In genomic region chr20:50234288-50234687, GRCh38 we compare ENCODE assay signal across 23 cellular contexts. TPM values are rescaled to one million over a fixed set of nuclear protein-coding genes. Genes with fewer than 3 reads are reported as not detected.
DNase-seq lines count a peak whose midpoint lies in the region; ATAC-seq, FAIRE-seq and TF ChIP-seq lines count a peak whose summit lies in the region.
"Had no signal": no experiment of that assay in that cellular context is flagged by ENCODE, and none has a peak within 500 bp of the region (broad histone marks: within the 10 kb centered on the region; RNA-seq: fewer than 3 reads in every experiment).

No MANE protein-coding gene starts in this region.

- TF ChIP-seq EP300 in GM12878 (IDR thresholded peaks at IDR 0.05; ENCODE audit: borderline replicate concordance in 1 of 2, control insufficient read depth in 1 of 2, low read depth in 2 of 2, low read length in 2 of 2): no peak

- no peak overlapping the region for H2BK12ac ChIP-seq in mesenchymal stem cell (ENCODE audit: low read length in 2 of 2)

- H3K23ac ChIP-seq in mesenchymal stem cell (ENCODE audit: low read length in 2 of 2): no peak overlapping the region

- H3K27ac ChIP-seq in GM12878 (ENCODE audit: control insufficient read depth, insufficient read depth) (no peak overlapping the region), mesenchymal stem cell (ENCODE audit: low read length, poor library complexity, severe bottlenecking) (no peak overlapping the region)

- H3K4ac ChIP-seq in mesenchymal stem cell (ENCODE audit: low read depth in 1 of 2, low read length in 2 of 2): no peak overlapping the region

- H3K79me2 ChIP-seq in GM12878 (ENCODE audit: control insufficient read depth, insufficient read depth, low read length): no peaks in the 10 kb centered on the region

- peak overlapping the region in 1 of 2 experiments; percentile 6 for H3K18ac ChIP-seq in mesenchymal stem cell (ENCODE audit: low read depth in 1 of 2, low read length in 2 of 2)

- no peaks in the 10 kb centered on the region for H3K9me3 Mint-ChIP-seq in stimulated activated effector memory CD8-positive, alpha-beta T cell treated with anti-CD3 and anti-CD28 coated beads, Interleukin-12 subunit alpha, Interleukin-12 subunit beta, amount 100 ng/mL, for 72 hours
- H3K9me3 Mint-ChIP-seq: HFFc6 had no signal

- DNase-seq in GM12865 (ENCODE audit: low read depth) (peak; percentile 68), GM12878 (ENCODE audit: low read depth, low spot score) (no peak), mesenchymal stem cell (no peak), KG1 (lab: John Stamatoyannopoulos, UW) (no peak), ureter (ENCODE audit: low spot score) (no peak)
- no peak for DNase-seq in stimulated activated effector memory CD8-positive, alpha-beta T cell treated with anti-CD3 and anti-CD28 coated beads, Interleukin-12 subunit alpha, Interleukin-12 subunit beta, amount 100 ng/mL, for 72 hours (ENCODE audit: low spot score in 2 of 2)
- DNase-seq: Calu3, DMS79 treated with DMSO at 0.1 percent for 48 hours, GOT3, HFFc6, NCI-H1092, NCI-H1417 treated with DMSO at 0.1 percent for 48 hours, NCI-H1694 treated with DMSO at 0.1 percent for 48 hours, NCI-H2081, NCI-H226, NCI-H510A, NCI-H69, SHP77 treated with DMSO at 0.1 percent for 48 hours had no signal

- no peaks in the 10 kb centered on the region for H3K79me1 ChIP-seq in mesenchymal stem cell (replicated peaks; ENCODE audit: low read length, poor library complexity, severe bottlenecking)

- TF ChIP-seq CTCF in GM12865 (IDR thresholded peaks at IDR 0.05; ENCODE audit: insufficient read depth, low read depth, low read length, missing control alignments) (no peak), GM12878 (IDR thresholded peaks at IDR 0.05 in 2 of 3, conservative IDR thresholded peaks at IDR 0.05 in 1 of 3; ENCODE audit: control insufficient read depth in 2 of 3, extremely low read depth in 1 of 3, insufficient read depth in 1 of 3, low read depth in 3 of 3, low read length in 3 of 3) (no peak)

- peak; percentile 60 for ATAC-seq in GM12878
- ATAC-seq in stimulated activated effector memory CD8-positive, alpha-beta T cell treated with anti-CD3 and anti-CD28 coated beads, Interleukin-12 subunit alpha, Interleukin-12 subunit beta, amount 100 ng/mL, for 72 hours: no peak
- no peak for ATAC-seq in HG02798 (IDR thresholded peaks at IDR 0.05; ENCODE audit: poor library complexity, unreplicated experiment)

- CTCF ChIA-PET in GM12878 (lab: Yijun Ruan, JAX): no interaction called here

- H3K9ac ChIP-seq in GM12878 (ENCODE audit: control insufficient read depth, insufficient read depth, low read length): no peak overlapping the region
- H3K9ac ChIP-seq in mesenchymal stem cell (ENCODE audit: low read length): no peak overlapping the region

- SMC1A ChIA-PET in GM12878 (lab: Charles Lee; ENCODE audit: uncharacterized antibody, unreplicated experiment): no interaction called here

- no peak overlapping the region for H3K4me3 ChIP-seq in GM12865 (ENCODE audit: low read depth, low read length)
- H3K4me3 ChIP-seq in GM12878: no peak overlapping the region
- H3K4me3 ChIP-seq in mesenchymal stem cell (ENCODE audit: insufficient read depth in 1 of 2, low read depth in 1 of 2, low read length in 2 of 2): no peak overlapping the region
- H3K4me3 ChIP-seq: A549, HAP-1 had no signal

- TF ChIP-seq RAD21 in GM12878 (IDR thresholded peaks at IDR 0.05; ENCODE audit: insufficient read depth, low read depth, low read length): no peak

- no peak overlapping the region for H3K14ac ChIP-seq in mesenchymal stem cell (ENCODE audit: low read length in 2 of 2)

- no peak for FAIRE-seq in GM12878 (lab: Jason Lieb, UNC)
- FAIRE-seq: A549, HTR-8/SVneo had no signal

- no peak overlapping the region for H3K4me3 Mint-ChIP-seq in stimulated activated effector memory CD8-positive, alpha-beta T cell treated with anti-CD3 and anti-CD28 coated beads, Interleukin-12 subunit alpha, Interleukin-12 subunit beta, amount 100 ng/mL, for 72 hours
- H3K4me3 Mint-ChIP-seq: B cell, HFFc6 had no signal

- H3K4me2 ChIP-seq in GM12878 (ENCODE audit: control insufficient read depth, insufficient read depth) (no peak overlapping the region), mesenchymal stem cell (ENCODE audit: low read length, poor library complexity, severe bottlenecking) (no peak overlapping the region)
- H3K4me2 ChIP-seq: A549 had no signal

- in situ Hi-C loops in GM12878 (cut with MboI): no loop called here

- no peaks in the 10 kb centered on the region for H3K4me1 Mint-ChIP-seq in stimulated activated effector memory CD8-positive, alpha-beta T cell treated with anti-CD3 and anti-CD28 coated beads, Interleukin-12 subunit alpha, Interleukin-12 subunit beta, amount 100 ng/mL, for 72 hours
- H3K4me1 Mint-ChIP-seq: B cell had no signal

- POLR2A ChIA-PET in GM12878 (lab: Charles Lee): no interaction called here

- H3K36me3 Mint-ChIP-seq in stimulated activated effector memory CD8-positive, alpha-beta T cell treated with anti-CD3 and anti-CD28 coated beads, Interleukin-12 subunit alpha, Interleukin-12 subunit beta, amount 100 ng/mL, for 72 hours: no peaks in the 10 kb centered on the region

- H4K20me1 ChIP-seq in GM12878 (ENCODE audit: control insufficient read depth, insufficient read depth): no peaks in the 10 kb centered on the region

- H2BK15ac ChIP-seq in mesenchymal stem cell (ENCODE audit: low read depth, poor library complexity, severe bottlenecking): no peak overlapping the region

- H3K36me3 ChIP-seq in GM12878 (ENCODE audit: control insufficient read depth in 2 of 2, insufficient read depth in 2 of 2, low read length in 1 of 2) (no peaks in the 10 kb centered on the region), mesenchymal stem cell (ENCODE audit: control insufficient read depth in 1 of 2, insufficient read depth in 2 of 2, low read depth in 1 of 2, low read length in 2 of 2) (no peaks in the 10 kb centered on the region)
- H3K36me3 ChIP-seq: HAP-1 had no signal

- WGBS in GM12878 (ENCODE audit: insufficient coverage, insufficient replicate concordance, low lambda C conversion rate, missing lambda C conversion rate): 43% methylated on average over 12 of the region's 12 CpGs
- WGBS in mesenchymal stem cell: 91% methylated on average over 12 of the region's 12 CpGs

- H3K27ac Mint-ChIP-seq in stimulated activated effector memory CD8-positive, alpha-beta T cell treated with anti-CD3 and anti-CD28 coated beads, Interleukin-12 subunit alpha, Interleukin-12 subunit beta, amount 100 ng/mL, for 72 hours: peak overlapping the region; percentile 56
- H3K27ac Mint-ChIP-seq: B cell, HFFc6 had no signal

- no peak overlapping the region for H2AFZ ChIP-seq in GM12878 (ENCODE audit: control insufficient read depth, low read depth, low read length)
- no peak overlapping the region for H2AFZ ChIP-seq in mesenchymal stem cell (ENCODE audit: low read depth, low read length)

- RAD21 ChIA-PET in GM12878 (lab: Charles Lee; ENCODE audit: unreplicated experiment): no interaction called here

- no TSS peak for BruUV-seq in GM12878 (replicated peaks; lab: Mats Ljungman, UMichigan)

- no peak overlapping the region for H4K91ac ChIP-seq in mesenchymal stem cell (ENCODE audit: low read length)

- TF ChIP-seq POLR2A in GM12878 (IDR thresholded peaks at IDR 0.05; ENCODE audit: low read depth, low read length): no peak

- H2BK5ac ChIP-seq in mesenchymal stem cell (ENCODE audit: low read depth, low read length, poor library complexity, severe bottlenecking): no peak overlapping the region

- H3K27me3 ChIP-seq in GM12878 (replicated peaks in 1 of 2; ENCODE audit: control insufficient read depth in 2 of 2, insufficient read depth in 2 of 2, low read length in 1 of 2) (no peaks in the 10 kb centered on the region), mesenchymal stem cell (ENCODE audit: control insufficient read depth in 1 of 2, insufficient read depth in 1 of 2, low read length in 2 of 2) (no peaks in the 10 kb centered on the region)

- peak overlapping the region; percentile 30 for H4K8ac ChIP-seq in mesenchymal stem cell (ENCODE audit: low read length)

- H2BK120ac ChIP-seq in mesenchymal stem cell (ENCODE audit: low read depth, low read length): no peak overlapping the region

- peak overlapping the region; percentile 85 for H2AK5ac ChIP-seq in mesenchymal stem cell (ENCODE audit: low read length, severe bottlenecking)

- H3K9me3 ChIP-seq in GM12878 (replicated peaks; ENCODE audit: control insufficient read depth, insufficient read depth, low read length): no peaks in the 10 kb centered on the region
- H3K9me3 ChIP-seq in mesenchymal stem cell (ENCODE audit: control insufficient read depth, low read length): peaks cover 2% of the 10 kb centered on the region
- H3K9me3 ChIP-seq: A549, HAP-1 had no signal

- H3K4me1 ChIP-seq in GM12878 (ENCODE audit: control insufficient read depth, insufficient read depth, low read length) (no peaks in the 10 kb centered on the region), mesenchymal stem cell (ENCODE audit: control insufficient read depth, insufficient read depth, low read depth, low read length) (peaks cover 5% of the 10 kb centered on the region)
- H3K4me1 ChIP-seq: A549, HAP-1 had no signal

- intact Hi-C loops in GM12878 (cut with micrococcal nuclease; ENCODE audit: unreplicated experiment): no loop called here

TF ChIP-seq in GM12878, 131 proteins besides CTCF, POLR2A, EP300 and RAD21:
- TF ChIP-seq CBX3 (IDR thresholded peaks at IDR 0.05; ENCODE audit: borderline replicate concordance, low read depth) (no peak), IRF4 (IDR thresholded peaks at IDR 0.05; ENCODE audit: low read depth, low read length) (no peak)

RNA-seq across cellular contexts. Expression of gene CEBPB, which starts 43.7 kb away (rescaled TPM):
- total RNA-seq in GM12878 (2013; cell fraction: nucleolus; rRNA removed): 1.1 and 2.0 TPM in 2 replicates
- total RNA-seq in GM12878 (2014; rRNA removed) (4.1 and 5.9 TPM in 2 replicates), GM12878 (2014; rRNA removed; fragmentation: Illumina TruSeq; extraction: Trizol) (1.3 and 1.5 TPM in 2 replicates), GM12878 (2021) (6.9 and 8.8 TPM in 2 replicates), ureter (59.3 TPM)
- not detected for polyA plus RNA-seq in GM12878 (2011; ENCODE audit: low read depth)
- polyA plus RNA-seq in GM12878 (2011; rRNA removed) (1.6 and 1.9 TPM in 2 replicates), GM12878 (2014; fragmentation: Illumina TruSeq; extraction: Trizol) (0.22 and 0.62 TPM in 2 replicates), GM12878 (2014; fragmentation: Nextera tagmentation; extraction: Ambion mirVana) (under 1 TPM; 0.18 to 0.73 TPM), GM12878 (2014; rRNA removed) (7.3 and 8.2 TPM in 2 replicates), GM12878 (2016; fragmentation: Nextera tagmentation; extraction: Ambion mirVana) (1 to 10 TPM in 1 of 2 experiments, under 1 TPM in 1; 0.45 to 6.6 TPM)
- polyA plus RNA-seq in GM12878 (2011; cell fraction: cytosol; rRNA removed): 1.3 and 3.1 TPM in 2 replicates
- polyA plus RNA-seq in GM12878 (2011; cell fraction: nucleus; rRNA removed): 3.9 and 5.5 TPM in 2 replicates
- 2.6 and 2.8 TPM in 2 replicates for polyA plus RNA-seq in GM12878 (2012)
- 0.44 and 0.52 TPM in 2 replicates for polyA minus RNA-seq in GM12878 (2011; rRNA and poly(A)+ RNA removed)
- polyA minus RNA-seq in GM12878 (2011; cell fraction: cytosol; rRNA and poly(A)+ RNA removed): 5.3 and 7.5 TPM in 2 replicates
- polyA minus RNA-seq in GM12878 (2011; cell fraction: nucleus; rRNA and poly(A)+ RNA removed): 2.4 and 7.8 TPM in 2 replicates
- polyA plus RNA-seq in mesenchymal stem cell (2013, experiment 1 of 2): 130 TPM
- 131 TPM for polyA plus RNA-seq in mesenchymal stem cell (2013, experiment 2 of 2)
